In genomic region chr1:171485375-171486047, GRCh38 we compare ENCODE assay signal across 8 cellular contexts. TPM values are rescaled to one million over a fixed set of nuclear protein-coding genes. Genes with fewer than 3 reads are reported as not detected.
DNase-seq lines count a peak whose midpoint lies in the region; ATAC-seq and TF ChIP-seq lines count a peak whose summit lies in the region.

Gene PRRC2C, plus strand, starts transcription at chr1:171485530. Its CDS starts 26,559 bp downstream, at chr1:171512089.

- intact Hi-C loops in OCI-LY7 (cut with micrococcal nuclease; ENCODE audit: unreplicated experiment) (loop anchor here (2.0 to 5.0 kb wide), 4 partner anchors 233 to 1047 kb away; partner anchors contain the start of genes METTL13, SUCO and VAMP4), mucosa of descending colon (cut with DNase I, micrococcal nuclease) (no loop called here)

- peaks cover 37% of the 10 kb centered on the region for H3K36me3 ChIP-seq in OCI-LY7 (ENCODE audit: insufficient read depth, low read length)
- no peaks in the 10 kb centered on the region for H3K36me3 ChIP-seq in mucosa of descending colon (ENCODE audit: low read depth)

- DNase-seq in DMS 273 (lab: John Stamatoyannopoulos, UW; ENCODE audit: unreplicated experiment) (peak; percentile 99), HuH-7.5 (ENCODE audit: low spot score) (peak; percentile 63), OCI-LY7 (ENCODE audit: low spot score) (peak; percentile 98), activated T-cell treated with anti-CD3 and anti-CD28 coated beads for 4 hours (peak; percentile 86), epithelial cell of esophagus (ENCODE audit: low read depth) (peak; percentile 98), mucosa of descending colon (peak; percentile 96 to 98 (median 98))
- peak; percentile 79 to 90 for DNase-seq in stimulated activated CD8-positive, alpha-beta memory T cell treated with anti-CD3 and anti-CD28 coated beads, Interleukin-4, amount 100 ng/mL, for 4 hours (ENCODE audit: low read depth in 2 of 2, low spot score in 1 of 2)

- peak within 1 kb of the TSS; percentile 87 for H2AFZ ChIP-seq in OCI-LY7 (ENCODE audit: low read length)

- H3K79me2 ChIP-seq in OCI-LY7 (ENCODE audit: insufficient read depth, low read depth, low read length) = peaks cover 52% of the 10 kb centered on the region

- peak within 1 kb of the TSS; percentile 95 for H3K4me2 ChIP-seq in OCI-LY7 (ENCODE audit: low read length)

- H3K9me3 ChIP-seq in OCI-LY7 (ENCODE audit: low read length) = no peaks in the 10 kb centered on the region
- no peaks in the 10 kb centered on the region for H3K9me3 ChIP-seq in mucosa of descending colon

- H3K4me3 ChIP-seq in OCI-LY7 (ENCODE audit: low read depth, low read length, poor library complexity, severe bottlenecking) = peak within 1 kb of the TSS; percentile 97
- peak within 1 kb of the TSS; percentile 97 for H3K4me3 ChIP-seq in epithelial cell of esophagus (ENCODE audit: low read length)
- H3K4me3 ChIP-seq in mucosa of descending colon = peak within 1 kb of the TSS; percentile 72

- no TSS peak for BruUV-seq in OCI-LY7 (replicated peaks; lab: Mats Ljungman, UMichigan)

- peaks cover 44% of the 10 kb centered on the region for H4K20me1 ChIP-seq in OCI-LY7 (ENCODE audit: insufficient read depth, low read length)

- CTCF ChIA-PET in OCI-LY7 (lab: Charles Lee; ENCODE audit: unreplicated experiment) = interaction anchor here (0.7 to 1.2 kb wide), 2 partner anchors 9 to 159 kb away, joined by 3 read pairs; no protein-coding TSS in a partner anchor

- TF ChIP-seq CTCF in OCI-LY7 (conservative IDR thresholded peaks at IDR 0.05; ENCODE audit: low read length) = peak; percentile 86
- peak; percentile 78 for TF ChIP-seq CTCF in epithelial cell of esophagus (IDR thresholded peaks at IDR 0.05; ENCODE audit: insufficient read depth, low read depth, low read length, missing control alignments)
- TF ChIP-seq CTCF in mucosa of descending colon (IDR thresholded peaks at IDR 0.05) = peak; percentile 83

- POLR2A ChIA-PET in OCI-LY7 (lab: Charles Lee) = interaction anchor here (0.7 to 1.4 kb wide), 6 partner anchors 8 to 258 kb away, joined by 3 to 7 read pairs (median 4); no protein-coding TSS in a partner anchor

- H3K4me1 ChIP-seq in OCI-LY7 (ENCODE audit: insufficient read depth, low read length, poor library complexity, severe bottlenecking) = peaks cover 38% of the 10 kb centered on the region
- H3K4me1 ChIP-seq in mucosa of descending colon (ENCODE audit: low read depth) = peaks cover 18% of the 10 kb centered on the region

- H3K9me2 ChIP-seq in OCI-LY7 (ENCODE audit: insufficient read depth, low read length) = no peaks in the 10 kb centered on the region

- peak; percentile 97 for ATAC-seq in GM21515 (IDR thresholded peaks at IDR 0.05; ENCODE audit: unreplicated experiment)
- ATAC-seq in mucosa of descending colon = peak; percentile 99

- H3K27ac ChIP-seq in OCI-LY7 (ENCODE audit: low read depth, low read length, poor library complexity, severe bottlenecking) = peak within 1 kb of the TSS; percentile 87

RNA-seq across cellular contexts. Expression of gene PRRC2C, which starts in this region (rescaled TPM):
- 73.5 and 75.3 TPM in 2 replicates for total RNA-seq in OCI-LY7 (2014; rRNA removed; shearing (Covaris generic))
- total RNA-seq in OCI-LY7 (2022) = 191 and 203 TPM in 2 replicates
- total RNA-seq in mucosa of descending colon = 100 to 1,000 TPM; 137 to 152 (median 138) TPM

Comparison
In these comparisons a context has a peak if more than half of its experiments do, and no peak if none do; other contexts are left out.
1. Peak in every context shown above with its lines: DNase-seq, ATAC-seq, H3K4me3 ChIP-seq and H3K27ac ChIP-seq.